Comparison of ENCODE assay signal across 2 cellular contexts in the genomic region with DNA sequence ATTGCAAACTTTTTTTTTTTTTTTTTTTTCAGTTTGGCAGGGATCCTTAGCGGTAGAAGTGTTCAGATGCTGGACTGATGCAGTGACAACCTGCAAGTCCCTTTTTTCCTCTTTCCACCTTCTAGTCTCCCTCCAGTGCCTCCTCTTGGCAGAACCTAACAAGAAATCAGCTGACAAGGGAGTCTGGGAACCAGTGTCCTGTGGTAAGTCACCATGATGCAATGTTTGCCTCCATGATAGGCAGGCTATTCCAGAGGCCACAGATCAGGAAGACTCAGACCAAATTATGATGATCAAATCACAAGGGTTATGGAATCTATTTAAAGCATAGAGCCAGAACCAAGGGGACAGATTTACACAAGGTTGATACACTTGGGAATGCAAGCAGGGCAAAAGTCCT.
TF ChIP-seq lines count a peak whose summit lies in the region.

No MANE protein-coding gene starts in this region.

TF ChIP-seq in liver, 16 proteins besides CTCF, POLR2A, EP300 and RAD21:
- TF ChIP-seq, protein P1, sequence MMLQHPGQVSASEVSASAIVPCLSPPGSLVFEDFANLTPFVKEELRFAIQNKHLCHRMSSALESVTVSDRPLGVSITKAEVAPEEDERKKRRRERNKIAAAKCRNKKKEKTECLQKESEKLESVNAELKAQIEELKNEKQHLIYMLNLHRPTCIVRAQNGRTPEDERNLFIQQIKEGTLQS (IDR thresholded peaks at IDR 0.05): peak; percentile 50
- TF ChIP-seq HNF4A (conservative IDR thresholded peaks at IDR 0.05) (no peak), FOXA1 (IDR thresholded peaks at IDR 0.05) (no peak)
- TF ChIP-seq, protein P2, sequence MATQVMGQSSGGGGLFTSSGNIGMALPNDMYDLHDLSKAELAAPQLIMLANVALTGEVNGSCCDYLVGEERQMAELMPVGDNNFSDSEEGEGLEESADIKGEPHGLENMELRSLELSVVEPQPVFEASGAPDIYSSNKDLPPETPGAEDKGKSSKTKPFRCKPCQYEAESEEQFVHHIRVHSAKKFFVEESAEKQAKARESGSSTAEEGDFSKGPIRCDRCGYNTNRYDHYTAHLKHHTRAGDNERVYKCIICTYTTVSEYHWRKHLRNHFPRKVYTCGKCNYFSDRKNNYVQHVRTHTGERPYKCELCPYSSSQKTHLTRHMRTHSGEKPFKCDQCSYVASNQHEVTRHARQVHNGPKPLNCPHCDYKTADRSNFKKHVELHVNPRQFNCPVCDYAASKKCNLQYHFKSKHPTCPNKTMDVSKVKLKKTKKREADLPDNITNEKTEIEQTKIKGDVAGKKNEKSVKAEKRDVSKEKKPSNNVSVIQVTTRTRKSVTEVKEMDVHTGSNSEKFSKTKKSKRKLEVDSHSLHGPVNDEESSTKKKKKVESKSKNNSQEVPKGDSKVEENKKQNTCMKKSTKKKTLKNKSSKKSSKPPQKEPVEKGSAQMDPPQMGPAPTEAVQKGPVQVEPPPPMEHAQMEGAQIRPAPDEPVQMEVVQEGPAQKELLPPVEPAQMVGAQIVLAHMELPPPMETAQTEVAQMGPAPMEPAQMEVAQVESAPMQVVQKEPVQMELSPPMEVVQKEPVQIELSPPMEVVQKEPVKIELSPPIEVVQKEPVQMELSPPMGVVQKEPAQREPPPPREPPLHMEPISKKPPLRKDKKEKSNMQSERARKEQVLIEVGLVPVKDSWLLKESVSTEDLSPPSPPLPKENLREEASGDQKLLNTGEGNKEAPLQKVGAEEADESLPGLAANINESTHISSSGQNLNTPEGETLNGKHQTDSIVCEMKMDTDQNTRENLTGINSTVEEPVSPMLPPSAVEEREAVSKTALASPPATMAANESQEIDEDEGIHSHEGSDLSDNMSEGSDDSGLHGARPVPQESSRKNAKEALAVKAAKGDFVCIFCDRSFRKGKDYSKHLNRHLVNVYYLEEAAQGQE (IDR thresholded peaks at IDR 0.05): no peak

TF ChIP-seq in HepG2, 621 proteins besides CTCF, POLR2A, EP300 and RAD21 (continued from another document):
- TF ChIP-seq ZZZ3 (CRISPR knock-in tag; IDR thresholded peaks at IDR 0.05; ENCODE audit: borderline replicate concordance) (no peak), ONECUT2 (CRISPR knock-in tag; IDR thresholded peaks at IDR 0.05) (no peak), ARHGAP35 (CRISPR knock-in tag; IDR thresholded peaks at IDR 0.05; ENCODE audit: borderline replicate concordance) (no peak), ZNF660 (CRISPR knock-in tag; IDR thresholded peaks at IDR 0.05; ENCODE audit: borderline replicate concordance, low read depth) (no peak), ETV6 (CRISPR knock-in tag; conservative IDR thresholded peaks at IDR 0.05) (no peak), ZNF780A (CRISPR knock-in tag; IDR thresholded peaks at IDR 0.05) (no peak), ZKSCAN5 (CRISPR knock-in tag; IDR thresholded peaks at IDR 0.05) (no peak), ZNF3 (CRISPR knock-in tag; IDR thresholded peaks at IDR 0.05) (no peak), JDP2 (CRISPR knock-in tag; IDR thresholded peaks at IDR 0.05; ENCODE audit: borderline replicate concordance) (no peak), BORCS8-MEF2B (CRISPR knock-in tag; IDR thresholded peaks at IDR 0.05) (no peak), ELF3 (CRISPR knock-in tag; IDR thresholded peaks at IDR 0.05) (no peak), NFE2 (CRISPR knock-in tag; IDR thresholded peaks at IDR 0.05) (no peak), ZNF296 (CRISPR knock-in tag; conservative IDR thresholded peaks at IDR 0.05) (no peak)
- TF ChIP-seq, protein P3, sequence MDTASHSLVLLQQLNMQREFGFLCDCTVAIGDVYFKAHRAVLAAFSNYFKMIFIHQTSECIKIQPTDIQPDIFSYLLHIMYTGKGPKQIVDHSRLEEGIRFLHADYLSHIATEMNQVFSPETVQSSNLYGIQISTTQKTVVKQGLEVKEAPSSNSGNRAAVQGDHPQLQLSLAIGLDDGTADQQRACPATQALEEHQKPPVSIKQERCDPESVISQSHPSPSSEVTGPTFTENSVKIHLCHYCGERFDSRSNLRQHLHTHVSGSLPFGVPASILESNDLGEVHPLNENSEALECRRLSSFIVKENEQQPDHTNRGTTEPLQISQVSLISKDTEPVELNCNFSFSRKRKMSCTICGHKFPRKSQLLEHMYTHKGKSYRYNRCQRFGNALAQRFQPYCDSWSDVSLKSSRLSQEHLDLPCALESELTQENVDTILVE (CRISPR knock-in tag; IDR thresholded peaks at IDR 0.05): no peak
- TF ChIP-seq, protein P4, sequence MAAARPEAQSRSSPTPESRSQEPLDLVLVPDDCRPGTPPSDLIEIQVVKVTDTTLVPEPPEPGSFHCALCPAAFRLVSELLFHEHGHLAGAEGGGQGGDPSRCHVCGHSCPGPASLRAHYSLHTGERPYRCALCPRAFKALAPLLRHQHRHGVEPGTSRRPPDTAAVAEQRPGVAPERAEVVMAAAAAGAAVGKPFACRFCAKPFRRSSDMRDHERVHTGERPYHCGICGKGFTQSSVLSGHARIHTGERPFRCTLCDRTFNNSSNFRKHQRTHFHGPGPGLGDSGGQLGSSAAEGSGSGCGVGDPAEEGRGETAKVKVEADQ (CRISPR knock-in tag; IDR thresholded peaks at IDR 0.05; ENCODE audit: borderline replicate concordance): no peak
- TF ChIP-seq, protein P5, sequence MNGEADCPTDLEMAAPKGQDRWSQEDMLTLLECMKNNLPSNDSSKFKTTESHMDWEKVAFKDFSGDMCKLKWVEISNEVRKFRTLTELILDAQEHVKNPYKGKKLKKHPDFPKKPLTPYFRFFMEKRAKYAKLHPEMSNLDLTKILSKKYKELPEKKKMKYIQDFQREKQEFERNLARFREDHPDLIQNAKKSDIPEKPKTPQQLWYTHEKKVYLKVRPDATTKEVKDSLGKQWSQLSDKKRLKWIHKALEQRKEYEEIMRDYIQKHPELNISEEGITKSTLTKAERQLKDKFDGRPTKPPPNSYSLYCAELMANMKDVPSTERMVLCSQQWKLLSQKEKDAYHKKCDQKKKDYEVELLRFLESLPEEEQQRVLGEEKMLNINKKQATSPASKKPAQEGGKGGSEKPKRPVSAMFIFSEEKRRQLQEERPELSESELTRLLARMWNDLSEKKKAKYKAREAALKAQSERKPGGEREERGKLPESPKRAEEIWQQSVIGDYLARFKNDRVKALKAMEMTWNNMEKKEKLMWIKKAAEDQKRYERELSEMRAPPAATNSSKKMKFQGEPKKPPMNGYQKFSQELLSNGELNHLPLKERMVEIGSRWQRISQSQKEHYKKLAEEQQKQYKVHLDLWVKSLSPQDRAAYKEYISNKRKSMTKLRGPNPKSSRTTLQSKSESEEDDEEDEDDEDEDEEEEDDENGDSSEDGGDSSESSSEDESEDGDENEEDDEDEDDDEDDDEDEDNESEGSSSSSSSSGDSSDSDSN (CRISPR knock-in tag; IDR thresholded peaks at IDR 0.05): no peak
